Comparison of ENCODE assay signal across 26 cellular contexts in genomic region chr12:132707241-132707640, GRCh38. TPM values are rescaled to one million over a fixed set of nuclear protein-coding genes. Genes with fewer than 3 reads are reported as not detected.
A peak's percentile ranks its signal among the peaks of the same experiment; 100 is the strongest.
DNase-seq lines count a peak whose midpoint lies in the region; ATAC-seq and TF ChIP-seq lines count a peak whose summit lies in the region.
"Had no signal": no experiment of that assay in that cellular context is flagged by ENCODE, and none has a peak within 500 bp of the region (broad histone marks: within the 10 kb centered on the region; RNA-seq: fewer than 3 reads in every experiment).

No MANE protein-coding gene starts in this region.

- ATAC-seq in GM19463 (IDR thresholded peaks at IDR 0.05; ENCODE audit: unreplicated experiment) = no peak
- ATAC-seq: activated CD4-positive, CD25-positive, alpha-beta regulatory T cell treated with anti-CD3 and anti-CD28 coated beads, Interleukin-2, amount 50 U/mL, for 24 hours; lower lobe of right lung; right cardiac atrium; T-cell had no signal

- H3F3A ChIP-seq in SK-N-SH (replicated peaks; ENCODE audit: insufficient read depth) = peaks cover 16% of the 10 kb centered on the region

- no peak overlapping the region for H3K4me2 ChIP-seq in SK-N-SH
- H3K4me2 ChIP-seq: hepatocyte, smooth muscle cell had no signal

- CTCF ChIA-PET in SK-N-SH (lab: Yijun Ruan, JAX) = no interaction called here

- no peak overlapping the region for H2AFZ ChIP-seq in SK-N-SH (ENCODE audit: low read depth)
- H2AFZ ChIP-seq: hepatocyte had no signal

- no peaks in the 10 kb centered on the region; a peak in 1 of 4 replicates for H3K4me1 ChIP-seq in SK-N-SH (ENCODE audit: control insufficient read depth in 1 of 2, insufficient read depth in 2 of 2, low read depth in 1 of 2, low read length in 1 of 2)

- H3K9ac ChIP-seq in SK-N-SH = no peak overlapping the region

- no peaks in the 10 kb centered on the region for H3K27me3 Mint-ChIP-seq in activated CD4-positive, alpha-beta T cell treated with anti-CD3 and anti-CD28 coated beads, Interleukin-2, amount 10 ng/mL, durations not matched to agents 24 days and 14 days
- H3K27me3 Mint-ChIP-seq in IgD-negative memory B cell (no peaks in the 10 kb centered on the region), endothelial cell (ENCODE audit: unreplicated experiment) (peaks cover 13% of the 10 kb centered on the region), progenitor cell of endocrine pancreas (no peaks in the 10 kb centered on the region)
- H3K27me3 Mint-ChIP-seq: activated CD4-positive, alpha-beta memory T cell treated with anti-CD3 and anti-CD28 coated beads for 36 hours; stimulated activated naive CD8-positive, alpha-beta T cell treated with anti-CD3 and anti-CD28 coated beads, Interleukin-15, Interleukin-2, amounts not matched to agents 100 ng/mL and 50 ng/mL, for 24 hours; T-cell had no signal

- TF ChIP-seq CTCF in endothelial cell (IDR thresholded peaks at IDR 0.05; ENCODE audit: unreplicated experiment) (no peak), progenitor cell of endocrine pancreas (IDR thresholded peaks at IDR 0.05; ENCODE audit: unreplicated experiment) (no peak), SK-N-SH (IDR thresholded peaks at IDR 0.05) (no peak)

- H3K79me2 ChIP-seq in SK-N-SH (ENCODE audit: insufficient read depth) = peaks cover 31% of the 10 kb centered on the region

- no peak for DNase-seq in activated CD4-positive, alpha-beta T cell treated with anti-CD3 and anti-CD28 coated beads, Interleukin-2, amount 10 ng/mL, durations not matched to agents 24 days and 14 days
- no peak for DNase-seq in activated CD4-positive, alpha-beta T cell treated with anti-CD3 and anti-CD28 coated beads for 1 hour
- no peak for DNase-seq in endothelial cell (ENCODE audit: low spot score)
- no peak for DNase-seq in progenitor cell of endocrine pancreas (ENCODE audit: low spot score, unreplicated experiment)
- no peak for DNase-seq in SK-N-SH
- no peak for DNase-seq in NCI-H1417 treated with DMSO at 0.1 percent for 48 hours (lab: John Stamatoyannopoulos, UW)
- DNase-seq: activated CD4-positive, alpha-beta memory T cell treated with anti-CD3 and anti-CD28 coated beads for 36 hours; activated CD8-positive, alpha-beta memory T cell treated with anti-CD3 and anti-CD28 coated beads, Interleukin-2, amount 50 U/mL, for 4 hours; activated naive CD4-positive, alpha-beta T cell treated with anti-CD3 and anti-CD28 coated beads, Interleukin-2, amount 50 U/mL, for 16 hours; EL; HCEC 1CT; lower lobe of right lung; NCI-H146; NCI-H446 treated with DMSO at 0.1 percent for 48 hours; NCI-H82; right cardiac atrium; stimulated activated CD4-positive, alpha-beta T cell treated with anti-CD3 and anti-CD28 coated beads, Interleukin-1b, Interleukin-23, amount 100 ng/mL, for 48 hours; T-cell; testis had no signal

- peaks cover 0 to 3% of the 10 kb centered on the region in 2 experiments for H3K36me3 ChIP-seq in SK-N-SH (replicated peaks in 1 of 2; ENCODE audit: control insufficient read depth in 1 of 2, insufficient read depth in 2 of 2, low read length in 1 of 2)

- 98% methylated on average over 4 of the region's 6 CpGs for WGBS in SK-N-SH (ENCODE audit: low lambda C conversion rate)

- H3K27me3 ChIP-seq in SK-N-SH (ENCODE audit: insufficient read depth) = no peaks in the 10 kb centered on the region
- H3K27me3 ChIP-seq: hepatocyte, SJSA1, testis had no signal

- peaks cover 2% of the 10 kb centered on the region; the same call in 1 of the 2 replicates for H4K20me1 ChIP-seq in SK-N-SH (ENCODE audit: insufficient read depth)

- H3K36me3 Mint-ChIP-seq in activated CD4-positive, alpha-beta T cell treated with anti-CD3 and anti-CD28 coated beads, Interleukin-2, amount 10 ng/mL, durations not matched to agents 24 days and 14 days (ENCODE audit: low read depth) = peaks cover 34% of the 10 kb centered on the region
- peaks cover 9% of the 10 kb centered on the region for H3K36me3 Mint-ChIP-seq in IgD-negative memory B cell
- peaks cover 18% of the 10 kb centered on the region for H3K36me3 Mint-ChIP-seq in endothelial cell (ENCODE audit: low read depth, unreplicated experiment)
- peaks cover 8% of the 10 kb centered on the region for H3K36me3 Mint-ChIP-seq in progenitor cell of endocrine pancreas (ENCODE audit: insufficient read depth)

- H3K27ac ChIP-seq in SK-N-SH (ENCODE audit: low read depth in 2 of 2, low read length in 1 of 2) = no peak overlapping the region
- H3K27ac ChIP-seq: hepatocyte, lower lobe of right lung, SJSA1, testis had no signal

- intact Hi-C loops in activated CD4-positive, alpha-beta T cell treated with anti-CD3 and anti-CD28 coated beads, Interleukin-2, amount 10 ng/mL, durations not matched to agents 24 days and 14 days (cut with micrococcal nuclease) = no loop called here

- H3K9me3 Mint-ChIP-seq in activated CD4-positive, alpha-beta T cell treated with anti-CD3 and anti-CD28 coated beads, Interleukin-2, amount 10 ng/mL, durations not matched to agents 24 days and 14 days = no peaks in the 10 kb centered on the region
- H3K9me3 Mint-ChIP-seq in IgD-negative memory B cell (peaks cover 0 to 13% (median 9%) of the 10 kb centered on the region in 3 donors), endothelial cell (ENCODE audit: unreplicated experiment) (no peaks in the 10 kb centered on the region), progenitor cell of endocrine pancreas (ENCODE audit: low read depth) (no peaks in the 10 kb centered on the region)

- H3K4me3 Mint-ChIP-seq in activated CD4-positive, alpha-beta T cell treated with anti-CD3 and anti-CD28 coated beads, Interleukin-2, amount 10 ng/mL, durations not matched to agents 24 days and 14 days = no peak overlapping the region
- H3K4me3 Mint-ChIP-seq in IgD-negative memory B cell = peak overlapping the region; percentile 55 to 76 (median 68)
- peak overlapping the region; percentile 17 for H3K4me3 Mint-ChIP-seq in endothelial cell (ENCODE audit: unreplicated experiment)
- peak overlapping the region; percentile 11 for H3K4me3 Mint-ChIP-seq in progenitor cell of endocrine pancreas (ENCODE audit: low read depth)
- H3K4me3 Mint-ChIP-seq: activated CD4-positive, alpha-beta memory T cell treated with anti-CD3 and anti-CD28 coated beads for 36 hours; stimulated activated naive CD8-positive, alpha-beta T cell treated with anti-CD3 and anti-CD28 coated beads, Interleukin-15, Interleukin-2, amounts not matched to agents 100 ng/mL and 50 ng/mL, for 24 hours; T-cell had no signal

- no peaks in the 10 kb centered on the region for H3K9me2 ChIP-seq in SK-N-SH

- H3K4me1 Mint-ChIP-seq in activated CD4-positive, alpha-beta T cell treated with anti-CD3 and anti-CD28 coated beads, Interleukin-2, amount 10 ng/mL, durations not matched to agents 24 days and 14 days = peaks cover 5% of the 10 kb centered on the region
- H3K4me1 Mint-ChIP-seq in IgD-negative memory B cell = peaks cover 0 to 12% (median 3%) of the 10 kb centered on the region in 3 donors
- H3K4me1 Mint-ChIP-seq in endothelial cell (ENCODE audit: unreplicated experiment) = peaks cover 28% of the 10 kb centered on the region
- peaks cover 11% of the 10 kb centered on the region for H3K4me1 Mint-ChIP-seq in progenitor cell of endocrine pancreas (ENCODE audit: low read depth)

- no peak for TF ChIP-seq EP300 in SK-N-SH (IDR thresholded peaks at IDR 0.05; ENCODE audit: borderline replicate concordance in 1 of 2, low read depth in 1 of 2, low read length in 1 of 2)

- POLR2A ChIA-PET in SK-N-SH (lab: Yijun Ruan, JAX) = no interaction called here

- no peak overlapping the region for H3K4me3 ChIP-seq in SK-N-SH (ENCODE audit: low read depth in 2 of 2, low read length in 1 of 2)
- H3K4me3 ChIP-seq: hepatocyte, lower lobe of right lung, SJSA1, smooth muscle cell, testis had no signal

- no peaks in the 10 kb centered on the region for H3K9me3 ChIP-seq in SK-N-SH
- H3K9me3 ChIP-seq: lower lobe of right lung, SJSA1, testis had no signal

- H3K27ac Mint-ChIP-seq in activated CD4-positive, alpha-beta T cell treated with anti-CD3 and anti-CD28 coated beads, Interleukin-2, amount 10 ng/mL, durations not matched to agents 24 days and 14 days = peak overlapping the region; percentile 50
- peak overlapping the region in 2 of 3 donors; percentile 11 to 71 for H3K27ac Mint-ChIP-seq in IgD-negative memory B cell
- H3K27ac Mint-ChIP-seq in endothelial cell (ENCODE audit: unreplicated experiment) = peak overlapping the region; percentile 12
- H3K27ac Mint-ChIP-seq in progenitor cell of endocrine pancreas = peak overlapping the region; percentile 8
- H3K27ac Mint-ChIP-seq: activated CD4-positive, alpha-beta memory T cell treated with anti-CD3 and anti-CD28 coated beads for 36 hours; stimulated activated naive CD8-positive, alpha-beta T cell treated with anti-CD3 and anti-CD28 coated beads, Interleukin-15, Interleukin-2, amounts not matched to agents 100 ng/mL and 50 ng/mL, for 24 hours; T-cell had no signal

- no peak for TF ChIP-seq RAD21 in SK-N-SH (IDR thresholded peaks at IDR 0.05; ENCODE audit: low read length)

RNA-seq across cellular contexts. Expression of gene PGAM5, which starts 3.4 kb away (rescaled TPM):
- 104 and 110 TPM in 2 replicates for total RNA-seq in activated CD4-positive, alpha-beta T cell treated with anti-CD3 and anti-CD28 coated beads, Interleukin-2, amount 10 ng/mL, durations not matched to agents 24 days and 14 days
- polyA plus RNA-seq in IgD-negative memory B cell (21.4 TPM), SK-N-SH (2012; rRNA removed) (19.9 and 22.5 TPM in 2 replicates)
- total RNA-seq in endothelial cell (ENCODE audit: unreplicated experiment) (43.9 TPM), progenitor cell of endocrine pancreas (39.6 and 44.4 TPM in 2 replicates)
- 11.6 and 15.3 TPM in 2 replicates for polyA plus RNA-seq in SK-N-SH (2012; cell fraction: cytosol; rRNA removed)
- 14.8 and 16.5 TPM in 2 replicates for polyA plus RNA-seq in SK-N-SH (2012; cell fraction: nucleus; rRNA removed)

RNA-seq across cellular contexts. Expression of gene PXMP2, which starts 19.9 kb away (rescaled TPM):
- total RNA-seq in activated CD4-positive, alpha-beta T cell treated with anti-CD3 and anti-CD28 coated beads, Interleukin-2, amount 10 ng/mL, durations not matched to agents 24 days and 14 days = 24.4 and 24.6 TPM in 2 replicates
- polyA plus RNA-seq in IgD-negative memory B cell (6.2 TPM), SK-N-SH (2012; rRNA removed) (25.4 and 35.8 TPM in 2 replicates)
- total RNA-seq in endothelial cell (ENCODE audit: unreplicated experiment) (18.6 TPM), progenitor cell of endocrine pancreas (24.4 and 25.0 TPM in 2 replicates)
- 23.8 and 25.0 TPM in 2 replicates for polyA plus RNA-seq in SK-N-SH (2012; cell fraction: cytosol; rRNA removed)
- 21.8 and 26.8 TPM in 2 replicates for polyA plus RNA-seq in SK-N-SH (2012; cell fraction: nucleus; rRNA removed)

RNA-seq across cellular contexts. Expression of gene POLE, which starts 20.1 kb away (rescaled TPM):
- 171 and 180 TPM in 2 replicates for total RNA-seq in activated CD4-positive, alpha-beta T cell treated with anti-CD3 and anti-CD28 coated beads, Interleukin-2, amount 10 ng/mL, durations not matched to agents 24 days and 14 days
- polyA plus RNA-seq in IgD-negative memory B cell = 3.4 TPM
- total RNA-seq in endothelial cell (ENCODE audit: unreplicated experiment) = 137 TPM
- 121 and 129 TPM in 2 replicates for total RNA-seq in progenitor cell of endocrine pancreas
- polyA plus RNA-seq in SK-N-SH (2012; rRNA removed) = 17.8 and 20.1 TPM in 2 replicates
- 5.5 and 6.8 TPM in 2 replicates for polyA plus RNA-seq in SK-N-SH (2012; cell fraction: cytosol; rRNA removed)
- 89.3 and 94.3 TPM in 2 replicates for polyA plus RNA-seq in SK-N-SH (2012; cell fraction: nucleus; rRNA removed)

RNA-seq across cellular contexts. Expression of gene ANKLE2, which starts 54.4 kb away (rescaled TPM):
- total RNA-seq in activated CD4-positive, alpha-beta T cell treated with anti-CD3 and anti-CD28 coated beads, Interleukin-2, amount 10 ng/mL, durations not matched to agents 24 days and 14 days = 137 and 155 TPM in 2 replicates
- polyA plus RNA-seq in IgD-negative memory B cell (26.6 TPM), SK-N-SH (2012; rRNA removed) (55.1 and 85.2 TPM in 2 replicates)
- total RNA-seq in endothelial cell (ENCODE audit: unreplicated experiment) (96.2 TPM), progenitor cell of endocrine pancreas (81.1 and 83.7 TPM in 2 replicates)
- polyA plus RNA-seq in SK-N-SH (2012; cell fraction: cytosol; rRNA removed) = 22.7 and 26.0 TPM in 2 replicates
- polyA plus RNA-seq in SK-N-SH (2012; cell fraction: nucleus; rRNA removed) = 301 and 345 TPM in 2 replicates
